In the genomic region with DNA sequence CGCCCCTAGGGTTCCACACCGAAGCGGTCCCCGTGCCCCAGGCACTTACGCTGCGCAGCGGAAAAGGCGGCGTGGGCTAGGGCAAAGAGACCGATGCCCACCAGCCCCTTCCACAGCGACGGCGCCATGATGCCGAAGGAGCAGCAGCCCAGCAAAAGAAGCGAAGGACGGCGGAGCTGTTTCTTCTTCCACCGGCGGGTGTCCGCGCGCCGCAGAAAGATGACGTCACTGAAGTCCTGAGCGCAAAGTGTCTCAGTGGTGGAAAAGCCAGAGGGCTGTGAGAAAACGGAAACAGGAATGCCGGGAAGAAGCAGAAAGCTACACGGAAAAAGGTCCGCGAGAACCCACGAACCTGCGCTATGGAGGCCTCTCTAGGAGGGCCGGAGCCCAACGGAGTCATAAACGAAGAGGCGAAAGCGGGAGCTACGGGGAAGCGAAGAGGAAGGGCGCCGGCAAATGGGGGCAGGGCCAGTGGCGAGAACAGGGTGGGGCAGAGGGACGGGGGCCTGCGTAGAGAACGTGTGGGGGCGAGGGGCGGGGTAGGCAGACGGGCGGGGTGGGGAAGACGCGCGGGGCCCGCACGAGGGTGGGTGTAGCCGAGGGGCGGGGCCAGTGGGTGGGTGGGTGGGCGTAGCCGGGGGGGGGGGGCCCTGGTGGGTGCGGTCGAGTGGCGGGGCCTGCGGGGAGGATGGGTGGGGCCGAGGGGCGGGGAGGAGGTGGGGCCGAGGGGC, we compare ENCODE assay signal across 8 cellular contexts. TPM values are rescaled to one million over a fixed set of nuclear protein-coding genes. Genes with fewer than 3 reads are reported as not detected.
DNase-seq lines count a peak whose midpoint lies in the region; ATAC-seq and TF ChIP-seq lines count a peak whose summit lies in the region.

TSS of gene MMGT1 (minus strand) at position 441 of the 731 bp plus-strand sequence. CDS start at position 128, 313 bp downstream.

- peak within 1 kb of the TSS; percentile 93 for H3K27ac Mint-ChIP-seq in activated CD4-positive, alpha-beta memory T cell treated with anti-CD3 and anti-CD28 coated beads, Interleukin-2, amount 10 ng/mL, durations not matched to agents 7 days and 5 days

- H3K4me1 ChIP-seq in duodenal mucosa (ENCODE audit: control insufficient read depth in 1 of 2, insufficient read depth in 2 of 2, low read length in 2 of 2) = peaks cover 8 to 15% of the 10 kb centered on the region in 2 donors

- TF ChIP-seq POLR2A in lower leg skin (IDR thresholded peaks at IDR 0.05) = no peak

- POLR2A ChIA-PET in activated CD4-positive, alpha-beta memory T cell treated with anti-CD3 and anti-CD28 coated beads, Interleukin-2, amount 10 ng/mL, durations not matched to agents 7 days and 5 days (lab: Charles Lee) = interaction anchor here (2.0 to 2.7 kb wide), 2 partner anchors 11 to 523 kb away, joined by 5 to 31 read pairs; partner anchors contain the start of gene SLC9A6

- no peaks in the 10 kb centered on the region for H3K27me3 ChIP-seq in duodenal mucosa (ENCODE audit: control insufficient read depth in 1 of 2, insufficient read depth in 2 of 2, low read length in 2 of 2)

- H3K27me3 Mint-ChIP-seq in activated CD4-positive, alpha-beta memory T cell treated with anti-CD3 and anti-CD28 coated beads, Interleukin-2, amount 10 ng/mL, durations not matched to agents 7 days and 5 days = no peaks in the 10 kb centered on the region

- peak; percentile 85 for DNase-seq in HK-2 (ENCODE audit: unreplicated experiment)
- DNase-seq in NCI-H82 treated with DMSO at 0.1 percent for 48 hours (lab: John Stamatoyannopoulos, UW; ENCODE audit: unreplicated experiment) = peak; percentile 84
- DNase-seq in activated CD4-positive, alpha-beta memory T cell treated with anti-CD3 and anti-CD28 coated beads, Interleukin-2, amount 10 ng/mL, durations not matched to agents 7 days and 5 days = peak; percentile 85
- peak; percentile 75 to 95 for DNase-seq in lower leg skin (ENCODE audit: low spot score in 2 of 2)
- DNase-seq in stimulated activated CD4-positive, alpha-beta T cell treated with anti-CD3 and anti-CD28 coated beads, Interleukin-4, amount 100 ng/mL, for 4 hours = peak; percentile 76 to 79

- H3K9me3 ChIP-seq in duodenal mucosa (ENCODE audit: control insufficient read depth in 1 of 2, low read length in 2 of 2) = no peaks in the 10 kb centered on the region

- no peaks in the 10 kb centered on the region for H3K36me3 ChIP-seq in duodenal mucosa (ENCODE audit: control insufficient read depth in 1 of 2, insufficient read depth in 2 of 2, low read length in 2 of 2)

- intact Hi-C loops in lower leg skin (cut with DNase I; ENCODE audit: low total_unique reads) = no loop called here

- TF ChIP-seq CTCF in C4-2B (conservative IDR thresholded peaks at IDR 0.05) (no peak), lower leg skin (IDR thresholded peaks at IDR 0.05) (no peak)

- peaks cover 47% of the 10 kb centered on the region for H3K4me1 Mint-ChIP-seq in activated CD4-positive, alpha-beta memory T cell treated with anti-CD3 and anti-CD28 coated beads, Interleukin-2, amount 10 ng/mL, durations not matched to agents 7 days and 5 days

- H3K27ac ChIP-seq in C4-2B = peak within 1 kb of the TSS; percentile 73
- peak within 1 kb of the TSS; percentile 92 for H3K27ac ChIP-seq in duodenal mucosa (ENCODE audit: low read depth, low read length)

- H3K4me3 ChIP-seq in duodenal mucosa (ENCODE audit: low read depth in 1 of 2, low read length in 2 of 2) (peak within 1 kb of the TSS; percentile 90 to 95), lower leg skin (ENCODE audit: low read depth, poor library complexity, severe bottlenecking) (peak within 1 kb of the TSS; percentile 70)

- H3K9me3 Mint-ChIP-seq in activated CD4-positive, alpha-beta memory T cell treated with anti-CD3 and anti-CD28 coated beads, Interleukin-2, amount 10 ng/mL, durations not matched to agents 7 days and 5 days = no peaks in the 10 kb centered on the region

- WGBS in lower leg skin, 2 donors = 0 to 43% methylated on average over 42 of the region's 65 CpGs

- H3K4me3 Mint-ChIP-seq in activated CD4-positive, alpha-beta memory T cell treated with anti-CD3 and anti-CD28 coated beads, Interleukin-2, amount 10 ng/mL, durations not matched to agents 7 days and 5 days = peak within 1 kb of the TSS; percentile 94

- CTCF ChIA-PET in activated CD4-positive, alpha-beta memory T cell treated with anti-CD3 and anti-CD28 coated beads, Interleukin-2, amount 10 ng/mL, durations not matched to agents 7 days and 5 days (lab: Charles Lee) = interaction anchor here (1.2 to 1.5 kb wide), 2 partner anchors 10 to 55 kb away, joined by 3 to 4 read pairs; no protein-coding TSS in a partner anchor

- H3K9ac ChIP-seq in duodenal mucosa (ENCODE audit: low read depth in 1 of 2, low read length in 2 of 2) = peak within 1 kb of the TSS; percentile 81 to 91

- H3K36me3 Mint-ChIP-seq in activated CD4-positive, alpha-beta memory T cell treated with anti-CD3 and anti-CD28 coated beads, Interleukin-2, amount 10 ng/mL, durations not matched to agents 7 days and 5 days (ENCODE audit: low read depth) = peaks cover 2% of the 10 kb centered on the region

- peak; percentile 70 for ATAC-seq in GM19438 (IDR thresholded peaks at IDR 0.05; ENCODE audit: low read depth, unreplicated experiment)

RNA-seq across cellular contexts. Expression of gene MMGT1, which starts in this region (rescaled TPM):
- total RNA-seq in activated CD4-positive, alpha-beta memory T cell treated with anti-CD3 and anti-CD28 coated beads, Interleukin-2, amount 10 ng/mL, durations not matched to agents 7 days and 5 days = 10 to 100 TPM; 19.2 to 19.3 TPM
- total RNA-seq in lower leg skin = 10 to 100 TPM; 17.3 to 25.3 (median 21.2) TPM

Comparison
In these comparisons a context has a peak if more than half of its experiments do, and no peak if none do; other contexts are left out.
1. Peak in every context shown above with its lines: DNase-seq, ATAC-seq, H3K4me3 ChIP-seq and H3K27ac ChIP-seq.